Comparison of ENCODE assay signal across 34 cellular contexts in the genomic region with DNA sequence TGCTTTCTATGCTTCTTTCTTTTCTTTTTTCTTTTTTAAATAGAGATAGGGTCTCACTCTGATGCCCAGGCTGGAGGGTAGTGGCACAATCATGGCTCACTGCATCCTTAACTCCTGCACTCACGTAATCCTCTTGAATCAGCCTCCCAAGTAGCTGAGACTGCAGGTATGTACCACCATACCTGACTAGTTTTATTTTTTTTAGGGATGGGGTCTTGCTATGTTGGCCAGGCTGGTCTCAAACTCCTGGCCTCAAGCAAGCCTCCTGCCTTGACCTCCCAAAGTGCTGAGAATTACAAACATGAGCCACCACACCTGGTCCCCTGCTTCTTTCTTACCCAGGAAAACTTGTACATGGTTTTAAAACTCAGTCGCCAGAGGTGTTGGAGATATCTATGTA. TPM values are rescaled to one million over a fixed set of nuclear protein-coding genes. Genes with fewer than 3 reads are reported as not detected.
"Had no signal": no experiment of that assay in that cellular context is flagged by ENCODE, and none has a peak within 500 bp of the region (broad histone marks: within the 10 kb centered on the region; RNA-seq: fewer than 3 reads in every experiment).

No MANE protein-coding gene starts in this region.

- H3K4me1 ChIP-seq: adrenal gland, body of pancreas, colonic mucosa, esophagus squamous epithelium, gastroesophageal sphincter had no signal

- H3K4me3 ChIP-seq: adrenal gland, body of pancreas, colonic mucosa, esophagus squamous epithelium, gastroesophageal sphincter had no signal

- DNase-seq: activated CD4-positive, alpha-beta T cell treated with anti-CD3 and anti-CD28 coated beads for 36 hours; activated CD4-positive, alpha-beta T cell treated with anti-CD3 and anti-CD28 coated beads, Interleukin-2, amount 50 U/mL, for 1 hour; activated CD4-positive, alpha-beta T cell treated with anti-CD3 and anti-CD28 coated beads, Interleukin-2, amount 50 U/mL, for 48 hours; activated CD4-positive, CD25-positive, alpha-beta regulatory T cell; activated CD4-positive, CD25-positive, alpha-beta regulatory T cell treated with anti-CD3 and anti-CD28 coated beads, Interleukin-2, amount 50 U/mL, for 72 hours; activated CD8-positive, alpha-beta memory T cell treated with anti-CD3 and anti-CD28 coated beads for 24 hours; activated CD8-positive, alpha-beta T cell treated with anti-CD3 and anti-CD28 coated beads for 36 hours; activated effector memory CD4-positive, alpha-beta T cell treated with anti-CD3 and anti-CD28 coated beads, Interleukin-2, amount 50 U/mL, for 16 hours; activated naive CD4-positive, alpha-beta T cell treated with anti-CD3 and anti-CD28 coated beads for 36 hours; activated naive CD8-positive, alpha-beta T cell treated with anti-CD3 and anti-CD28 coated beads for 36 hours; activated naive CD8-positive, alpha-beta T cell treated with anti-CD3 and anti-CD28 coated beads, Interleukin-2, amount 50 U/mL, for 24 hours; activated T-cell treated with anti-CD3 and anti-CD28 coated beads, Interleukin-2, amount 50 U/mL, for 4 hours; adrenal gland; amygdala; aorta; body of pancreas; central memory CD4-positive, alpha-beta T cell; cerebellar nuclear complex; colonic mucosa; effector CD8-positive, alpha-beta T cell; esophagus squamous epithelium; foreskin melanocyte; T-helper 1 cell; T-helper 17 cell; T1000; WERI-Rb-1 had no signal

- ATAC-seq: activated CD4-positive, alpha-beta T cell treated with anti-CD3 and anti-CD28 coated beads for 36 hours; activated CD8-positive, alpha-beta T cell treated with anti-CD3 and anti-CD28 coated beads for 36 hours; activated naive CD8-positive, alpha-beta T cell treated with anti-CD3 and anti-CD28 coated beads, Interleukin-2, amount 50 U/mL, for 24 hours; activated T-cell treated with anti-CD3 and anti-CD28 coated beads, Interleukin-2, amount 50 U/mL, for 4 hours; body of pancreas; gastroesophageal sphincter; T-helper 17 cell had no signal

- H3K9me3 ChIP-seq: adrenal gland, body of pancreas, colonic mucosa, esophagus squamous epithelium, gastroesophageal sphincter had no signal

- H3K36me3 ChIP-seq: adrenal gland, colonic mucosa had no signal

- H3K27ac ChIP-seq: adrenal gland, body of pancreas, colonic mucosa, epithelial cell of prostate, esophagus squamous epithelium, gastroesophageal sphincter, WERI-Rb-1 had no signal

- FAIRE-seq: endometrium, endothelial cell of umbilical vein had no signal

- H3K27me3 ChIP-seq: adrenal gland, body of pancreas, colonic mucosa, esophagus squamous epithelium, gastroesophageal sphincter had no signal

RNA-seq across cellular contexts. Expression of gene HDC, which starts 24.2 kb away (rescaled TPM):
- total RNA-seq: activated CD8-positive, alpha-beta T cell treated with anti-CD3 and anti-CD28 coated beads for 36 hours; body of pancreas; dermis microvascular lymphatic vessel endothelial cell; endothelial cell of umbilical vein; fibroblast of lung; fibroblast of villous mesenchyme; glomerular endothelial cell had no signal
- polyA plus RNA-seq: endothelial cell of umbilical vein, fibroblast of lung had no signal
